9 cellular contexts compared by ENCODE assay signal in genomic region chr19:44848805-44849457, GRCh38. TPM values are rescaled to one million over a fixed set of nuclear protein-coding genes. Genes with fewer than 3 reads are reported as not detected.
DNase-seq lines count a peak whose midpoint lies in the region; ATAC-seq and TF ChIP-seq lines count a peak whose summit lies in the region.
"Had no signal": no experiment of that assay in that cellular context is flagged by ENCODE, and none has a peak within 500 bp of the region (broad histone marks: within the 10 kb centered on the region; RNA-seq: fewer than 3 reads in every experiment).

No MANE protein-coding gene starts in this region.

- H3K4me3 ChIP-seq in H7 (ENCODE audit: insufficient read depth, low read depth, low read length): peak overlapping the region; percentile 100
- peak overlapping the region in 2 of 3 donors; percentile 71 to 85 for H3K4me3 ChIP-seq in skeletal muscle tissue (ENCODE audit: low read length in 3 of 3)

- peak overlapping the region in 2 of 3 donors; percentile 54 to 94 for H3K9ac ChIP-seq in skeletal muscle tissue (ENCODE audit: low read depth in 1 of 3, low read length in 3 of 3)

- TF ChIP-seq CTCF in brain (conservative IDR thresholded peaks at IDR 0.05): no peak

- H3K36me3 Mint-ChIP-seq in brain: peaks cover 16% of the 10 kb centered on the region
- H3K36me3 Mint-ChIP-seq in activated CD8-positive, alpha-beta memory T cell treated with anti-CD3 and anti-CD28 coated beads, Interleukin-2, amount 10 ng/mL, durations not matched to agents 7 days and 5 days: no peaks in the 10 kb centered on the region

- H3K27ac ChIP-seq in skeletal muscle tissue (ENCODE audit: low read depth, low read length): peak overlapping the region; percentile 89

- H3K27ac Mint-ChIP-seq in brain: peak overlapping the region; percentile 80 to 97 (median 90)
- H3K27ac Mint-ChIP-seq in activated CD8-positive, alpha-beta memory T cell treated with anti-CD3 and anti-CD28 coated beads, Interleukin-2, amount 10 ng/mL, durations not matched to agents 7 days and 5 days: no peak overlapping the region

- peak overlapping the region; percentile 92 to 99 (median 98) for H3K4me3 Mint-ChIP-seq in brain
- H3K4me3 Mint-ChIP-seq in activated CD8-positive, alpha-beta memory T cell treated with anti-CD3 and anti-CD28 coated beads, Interleukin-2, amount 10 ng/mL, durations not matched to agents 7 days and 5 days: no peak overlapping the region

- H3K9me3 ChIP-seq in skeletal muscle tissue (ENCODE audit: control insufficient read depth in 3 of 3, low read length in 3 of 3): no peaks in the 10 kb centered on the region

- CTCF ChIA-PET in activated CD8-positive, alpha-beta memory T cell treated with anti-CD3 and anti-CD28 coated beads, Interleukin-2, amount 10 ng/mL, durations not matched to agents 7 days and 5 days (lab: Charles Lee): interaction anchor here (0.9 kb wide), 3 partner anchors 65 to 194 kb away, joined by 3 to 4 read pairs (median 3); no protein-coding TSS in a partner anchor

- H3K36me3 ChIP-seq in H7 (replicated peaks; ENCODE audit: control insufficient read depth, insufficient read depth, low read length) (peaks cover 1% of the 10 kb centered on the region), skeletal muscle tissue (ENCODE audit: control insufficient read depth in 3 of 3, insufficient read depth in 3 of 3, low read length in 3 of 3) (peaks cover 0 to 2% (median 0%) of the 10 kb centered on the region in 3 donors)

- H3K4me1 ChIP-seq in skeletal muscle tissue (ENCODE audit: control insufficient read depth in 3 of 3, insufficient read depth in 3 of 3, low read length in 3 of 3): peaks cover 26 to 34% (median 30%) of the 10 kb centered on the region in 3 donors

- ATAC-seq in HG02642 (IDR thresholded peaks at IDR 0.05; ENCODE audit: poor library complexity, unreplicated experiment): no peak
- ATAC-seq in GM19395 (IDR thresholded peaks at IDR 0.05; ENCODE audit: unreplicated experiment): no peak
- no peak for ATAC-seq in activated CD8-positive, alpha-beta memory T cell treated with anti-CD3 and anti-CD28 coated beads, Interleukin-2, amount 10 ng/mL, durations not matched to agents 7 days and 5 days

- H3K27me3 ChIP-seq in H7 (ENCODE audit: control insufficient read depth, insufficient read depth, low read length) (no peaks in the 10 kb centered on the region), skeletal muscle tissue (ENCODE audit: control insufficient read depth in 3 of 3, insufficient read depth in 3 of 3, low read length in 3 of 3) (no peaks in the 10 kb centered on the region)

- peak; percentile 60 for DNase-seq in H7
- DNase-seq in iris pigment epithelial cell (ENCODE audit: low read depth): peak; percentile 9
- DNase-seq in activated CD8-positive, alpha-beta memory T cell treated with anti-CD3 and anti-CD28 coated beads, Interleukin-2, amount 10 ng/mL, durations not matched to agents 7 days and 5 days: no peak
- DNase-seq in NCI-H1436 treated with DMSO at 0.1 percent for 48 hours (lab: John Stamatoyannopoulos, UW): no peak
- DNase-seq: hippocampal formation had no signal

- H3K9me3 Mint-ChIP-seq in brain: peaks cover 0 to 4% (median 0%) of the 10 kb centered on the region in 5 experiments
- no peaks in the 10 kb centered on the region for H3K9me3 Mint-ChIP-seq in activated CD8-positive, alpha-beta memory T cell treated with anti-CD3 and anti-CD28 coated beads, Interleukin-2, amount 10 ng/mL, durations not matched to agents 7 days and 5 days (ENCODE audit: low read depth)

- H3K4me1 Mint-ChIP-seq in brain: peaks cover 40% of the 10 kb centered on the region
- peaks cover 19% of the 10 kb centered on the region for H3K4me1 Mint-ChIP-seq in activated CD8-positive, alpha-beta memory T cell treated with anti-CD3 and anti-CD28 coated beads, Interleukin-2, amount 10 ng/mL, durations not matched to agents 7 days and 5 days

- H3K27me3 Mint-ChIP-seq in brain: peaks cover 20% of the 10 kb centered on the region
- peaks cover 48% of the 10 kb centered on the region for H3K27me3 Mint-ChIP-seq in activated CD8-positive, alpha-beta memory T cell treated with anti-CD3 and anti-CD28 coated beads, Interleukin-2, amount 10 ng/mL, durations not matched to agents 7 days and 5 days

RNA-seq across cellular contexts. Expression of gene NECTIN2, which starts 2.8 kb away (rescaled TPM):
- 152 and 207 TPM in 2 replicates for total RNA-seq in H7 (2014; rRNA removed; shearing (Covaris generic))
- 49.8 TPM for polyA plus RNA-seq in brain (ENCODE audit: insufficient read depth, low read depth, low replicate concordance)
- total RNA-seq in skeletal muscle tissue: 31.8 TPM
- under 1 TPM; 0.49 to 0.67 TPM for total RNA-seq in activated CD8-positive, alpha-beta memory T cell treated with anti-CD3 and anti-CD28 coated beads, Interleukin-2, amount 10 ng/mL, durations not matched to agents 7 days and 5 days

RNA-seq across cellular contexts. Expression of gene BCAM, which starts 40.0 kb away (rescaled TPM):
- total RNA-seq in H7 (2014; rRNA removed; shearing (Covaris generic)): 23.9 and 24.2 TPM in 2 replicates
- 92.8 TPM for polyA plus RNA-seq in brain (ENCODE audit: insufficient read depth, low read depth, low replicate concordance)
- total RNA-seq in skeletal muscle tissue: 89.8 TPM
- not detected for total RNA-seq in activated CD8-positive, alpha-beta memory T cell treated with anti-CD3 and anti-CD28 coated beads, Interleukin-2, amount 10 ng/mL, durations not matched to agents 7 days and 5 days

RNA-seq across cellular contexts. Expression of gene TOMM40, which starts 42.1 kb away (rescaled TPM):
- total RNA-seq in H7 (2014; rRNA removed; shearing (Covaris generic)): 160 and 204 TPM in 2 replicates
- polyA plus RNA-seq in brain (ENCODE audit: insufficient read depth, low read depth, low replicate concordance): 61.1 TPM
- 22.4 TPM for total RNA-seq in skeletal muscle tissue
- total RNA-seq in activated CD8-positive, alpha-beta memory T cell treated with anti-CD3 and anti-CD28 coated beads, Interleukin-2, amount 10 ng/mL, durations not matched to agents 7 days and 5 days: 100 to 1,000 TPM in 1 of 2 experiments, 10 to 100 TPM in 1; 66.9 to 103 TPM

RNA-seq across cellular contexts. Expression of gene APOE, which starts 56.7 kb away (rescaled TPM):
- total RNA-seq in H7 (2014; rRNA removed; shearing (Covaris generic)): 826 and 994 TPM in 2 replicates
- polyA plus RNA-seq in brain (ENCODE audit: insufficient read depth, low read depth, low replicate concordance): 407 TPM
- 93.9 TPM for total RNA-seq in skeletal muscle tissue
- total RNA-seq in activated CD8-positive, alpha-beta memory T cell treated with anti-CD3 and anti-CD28 coated beads, Interleukin-2, amount 10 ng/mL, durations not matched to agents 7 days and 5 days: under 1 TPM; 0.44 to 0.47 TPM

Comparison
In these comparisons a context has a peak if more than half of its experiments do, and no peak if none do; other contexts are left out.
1. DNase-seq: peak in H7 (single experiment) and iris pigment epithelial cell (single experiment); none in activated CD8-positive, alpha-beta memory T cell treated with anti-CD3 and anti-CD28 coated beads, Interleukin-2, amount 10 ng/mL, durations not matched to agents 7 days and 5 days (single experiment) and NCI-H1436 treated with DMSO at 0.1 percent for 48 hours (single experiment).
2. RNA of gene NECTIN2, which starts 2.8 kb away (total RNA-seq): 152 to 207 TPM in H7 and 31.8 TPM in skeletal muscle tissue (single experiment); 0.49 to 0.67 TPM in activated CD8-positive, alpha-beta memory T cell treated with anti-CD3 and anti-CD28 coated beads, Interleukin-2, amount 10 ng/mL, durations not matched to agents 7 days and 5 days; every median in the first group is over 10 times any median in the second.
3. RNA of gene BCAM, which starts 40.0 kb away (total RNA-seq): 89.8 TPM in skeletal muscle tissue (single experiment) and 23.9 to 24.2 TPM in H7; not detected in activated CD8-positive, alpha-beta memory T cell treated with anti-CD3 and anti-CD28 coated beads, Interleukin-2, amount 10 ng/mL, durations not matched to agents 7 days and 5 days; every median in the first group is over 10 times any median in the second.